In the genomic region with DNA sequence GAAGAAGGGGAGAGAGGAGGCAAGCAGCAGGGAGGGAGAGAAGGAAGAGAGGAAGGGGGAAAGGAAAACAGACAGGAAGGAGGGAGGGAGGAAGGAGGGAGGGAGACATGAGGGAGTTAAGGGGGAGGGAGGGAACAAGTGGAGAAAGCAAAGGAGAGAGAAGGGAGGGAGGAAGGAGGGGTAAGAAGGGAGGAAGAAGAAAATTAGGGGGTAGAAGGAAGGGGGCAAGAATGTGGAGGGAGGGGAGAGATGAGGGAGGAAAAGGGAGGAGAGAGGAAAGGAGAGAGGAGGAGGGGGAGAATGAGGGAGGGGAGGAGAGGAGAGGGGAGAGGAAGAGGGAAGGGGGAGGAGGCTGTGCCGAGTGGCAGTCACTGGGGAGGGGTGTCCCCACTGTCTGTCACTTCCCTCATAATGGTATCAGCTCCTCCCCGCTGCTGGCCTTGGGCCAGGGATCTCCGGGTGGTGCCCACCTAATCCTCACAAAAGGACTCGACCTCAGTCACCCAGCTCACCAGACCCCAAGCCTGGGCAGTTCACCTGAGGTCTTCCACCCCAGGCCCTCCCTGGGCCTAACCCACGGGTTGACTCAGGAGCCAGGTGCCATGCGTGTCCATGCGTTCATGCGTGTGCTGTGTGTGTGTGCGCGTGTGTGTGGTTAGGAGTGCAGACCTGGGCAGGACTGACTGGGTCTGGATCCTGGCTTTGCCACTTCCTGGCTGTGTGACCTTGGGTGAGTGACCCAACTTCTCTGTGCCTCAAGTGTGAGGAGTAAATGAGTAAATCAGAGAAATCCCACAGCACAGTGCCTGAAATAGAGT, we compare ENCODE assay signal across 1 cellular context.
TF ChIP-seq lines count a peak whose summit lies in the region.

No MANE protein-coding gene starts in this region.

TF ChIP-seq in HEK293, 187 proteins besides CTCF, POLR2A, EP300 and RAD21 (continued from another document and continues in another):
- TF ChIP-seq ZBTB10 (tag by site-specific recombination; IDR thresholded peaks at IDR 0.05) (no peak), GLI2 (tag by site-specific recombination; IDR thresholded peaks at IDR 0.05; ENCODE audit: borderline replicate concordance, low read depth) (no peak), REPIN1 (tag by site-specific recombination; IDR thresholded peaks at IDR 0.05; ENCODE audit: low read depth) (no peak), SP3 (tag by site-specific recombination; IDR thresholded peaks at IDR 0.05) (peak; percentile 23; the same call in 1 of the 2 replicates), ZNF621 (tag by site-specific recombination; IDR thresholded peaks at IDR 0.05) (no peak), ZNF707 (tag by site-specific recombination; IDR thresholded peaks at IDR 0.05) (no peak), ZNF394 (tag by site-specific recombination; IDR thresholded peaks at IDR 0.05; ENCODE audit: borderline replicate concordance) (no peak), ZNF239 (tag by site-specific recombination; IDR thresholded peaks at IDR 0.05) (no peak), ZNF266 (tag by site-specific recombination; IDR thresholded peaks at IDR 0.05; ENCODE audit: low read depth) (no peak), ZNF274 (IDR thresholded peaks at IDR 0.05; ENCODE audit: low read length) (no peak), ZNF274 (tag by site-specific recombination; IDR thresholded peaks at IDR 0.05; ENCODE audit: borderline replicate concordance) (no peak), KLF17 (tag by site-specific recombination; IDR thresholded peaks at IDR 0.05) (peak; percentile 78), HOXA7 (CRISPR knock-in tag; IDR thresholded peaks at IDR 0.05; ENCODE audit: borderline replicate concordance) (no peak), ZNF121 (tag by site-specific recombination; IDR thresholded peaks at IDR 0.05) (no peak), TRIM28 (IDR thresholded peaks at IDR 0.05; ENCODE audit: borderline replicate concordance, low read length) (no peak), PRDM10 (tag by site-specific recombination; IDR thresholded peaks at IDR 0.05) (peak; percentile 88), GLI4 (tag by site-specific recombination; IDR thresholded peaks at IDR 0.05) (0 out of 2 replicates have a peak, but pooled peaks have one; percentile 22), ZNF433 (tag by site-specific recombination; IDR thresholded peaks at IDR 0.05; ENCODE audit: low read depth) (no peak), SALL2 (tag by site-specific recombination; IDR thresholded peaks at IDR 0.05; ENCODE audit: borderline replicate concordance) (no peak), ZNF558 (tag by site-specific recombination; IDR thresholded peaks at IDR 0.05) (no peak), SP7 (tag by site-specific recombination; IDR thresholded peaks at IDR 0.05) (0 out of 2 replicates have a peak, but pooled peaks have one; percentile 20), ZNF596 (tag by site-specific recombination; IDR thresholded peaks at IDR 0.05) (no peak), ZSCAN4 (tag by site-specific recombination; IDR thresholded peaks at IDR 0.05) (0 out of 2 replicates have a peak, but pooled peaks have one; percentile 11), ZNF426 (tag by site-specific recombination; IDR thresholded peaks at IDR 0.05) (no peak), ZNF513 (tag by site-specific recombination; IDR thresholded peaks at IDR 0.05) (no peak), ZNF248 (tag by site-specific recombination; IDR thresholded peaks at IDR 0.05) (no peak), BCL11A (tag by site-specific recombination; IDR thresholded peaks at IDR 0.05; ENCODE audit: low read depth) (no peak), SCRT1 (tag by site-specific recombination; IDR thresholded peaks at IDR 0.05; ENCODE audit: borderline replicate concordance) (no peak), ZXDB (tag by site-specific recombination; IDR thresholded peaks at IDR 0.05) (no peak), ZNF510 (tag by site-specific recombination; IDR thresholded peaks at IDR 0.05; ENCODE audit: insufficient replicate concordance) (no peak), ZBTB20 (tag by site-specific recombination; IDR thresholded peaks at IDR 0.05) (no peak), ZNF398 (tag by site-specific recombination; IDR thresholded peaks at IDR 0.05) (peak; percentile 80), TCF7L2 (IDR thresholded peaks at IDR 0.05; ENCODE audit: borderline replicate concordance, low read depth, low read length) (no peak), ZNF24 (tag by site-specific recombination; IDR thresholded peaks at IDR 0.05) (no peak), ZIC2 (tag by site-specific recombination; IDR thresholded peaks at IDR 0.05) (peak; percentile 12; the same call in 1 of the 2 replicates)
- TF ChIP-seq, protein P1, sequence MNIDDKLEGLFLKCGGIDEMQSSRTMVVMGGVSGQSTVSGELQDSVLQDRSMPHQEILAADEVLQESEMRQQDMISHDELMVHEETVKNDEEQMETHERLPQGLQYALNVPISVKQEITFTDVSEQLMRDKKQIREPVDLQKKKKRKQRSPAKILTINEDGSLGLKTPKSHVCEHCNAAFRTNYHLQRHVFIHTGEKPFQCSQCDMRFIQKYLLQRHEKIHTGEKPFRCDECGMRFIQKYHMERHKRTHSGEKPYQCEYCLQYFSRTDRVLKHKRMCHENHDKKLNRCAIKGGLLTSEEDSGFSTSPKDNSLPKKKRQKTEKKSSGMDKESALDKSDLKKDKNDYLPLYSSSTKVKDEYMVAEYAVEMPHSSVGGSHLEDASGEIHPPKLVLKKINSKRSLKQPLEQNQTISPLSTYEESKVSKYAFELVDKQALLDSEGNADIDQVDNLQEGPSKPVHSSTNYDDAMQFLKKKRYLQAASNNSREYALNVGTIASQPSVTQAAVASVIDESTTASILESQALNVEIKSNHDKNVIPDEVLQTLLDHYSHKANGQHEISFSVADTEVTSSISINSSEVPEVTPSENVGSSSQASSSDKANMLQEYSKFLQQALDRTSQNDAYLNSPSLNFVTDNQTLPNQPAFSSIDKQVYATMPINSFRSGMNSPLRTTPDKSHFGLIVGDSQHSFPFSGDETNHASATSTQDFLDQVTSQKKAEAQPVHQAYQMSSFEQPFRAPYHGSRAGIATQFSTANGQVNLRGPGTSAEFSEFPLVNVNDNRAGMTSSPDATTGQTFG (tag by site-specific recombination; IDR thresholded peaks at IDR 0.05; ENCODE audit: borderline replicate concordance) = no peak
- TF ChIP-seq, protein P2, sequence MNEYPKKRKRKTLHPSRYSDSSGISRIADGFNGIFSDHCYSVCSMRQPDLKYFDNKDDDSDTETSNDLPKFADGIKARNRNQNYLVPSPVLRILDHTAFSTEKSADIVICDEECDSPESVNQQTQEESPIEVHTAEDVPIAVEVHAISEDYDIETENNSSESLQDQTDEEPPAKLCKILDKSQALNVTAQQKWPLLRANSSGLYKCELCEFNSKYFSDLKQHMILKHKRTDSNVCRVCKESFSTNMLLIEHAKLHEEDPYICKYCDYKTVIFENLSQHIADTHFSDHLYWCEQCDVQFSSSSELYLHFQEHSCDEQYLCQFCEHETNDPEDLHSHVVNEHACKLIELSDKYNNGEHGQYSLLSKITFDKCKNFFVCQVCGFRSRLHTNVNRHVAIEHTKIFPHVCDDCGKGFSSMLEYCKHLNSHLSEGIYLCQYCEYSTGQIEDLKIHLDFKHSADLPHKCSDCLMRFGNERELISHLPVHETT (tag by site-specific recombination; IDR thresholded peaks at IDR 0.05) = no peak
- TF ChIP-seq, protein P3, sequence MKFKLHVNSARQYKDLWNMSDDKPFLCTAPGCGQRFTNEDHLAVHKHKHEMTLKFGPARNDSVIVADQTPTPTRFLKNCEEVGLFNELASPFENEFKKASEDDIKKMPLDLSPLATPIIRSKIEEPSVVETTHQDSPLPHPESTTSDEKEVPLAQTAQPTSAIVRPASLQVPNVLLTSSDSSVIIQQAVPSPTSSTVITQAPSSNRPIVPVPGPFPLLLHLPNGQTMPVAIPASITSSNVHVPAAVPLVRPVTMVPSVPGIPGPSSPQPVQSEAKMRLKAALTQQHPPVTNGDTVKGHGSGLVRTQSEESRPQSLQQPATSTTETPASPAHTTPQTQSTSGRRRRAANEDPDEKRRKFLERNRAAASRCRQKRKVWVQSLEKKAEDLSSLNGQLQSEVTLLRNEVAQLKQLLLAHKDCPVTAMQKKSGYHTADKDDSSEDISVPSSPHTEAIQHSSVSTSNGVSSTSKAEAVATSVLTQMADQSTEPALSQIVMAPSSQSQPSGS (tag by site-specific recombination; IDR thresholded peaks at IDR 0.05; ENCODE audit: low read depth) = no peak
